In the genomic region with DNA sequence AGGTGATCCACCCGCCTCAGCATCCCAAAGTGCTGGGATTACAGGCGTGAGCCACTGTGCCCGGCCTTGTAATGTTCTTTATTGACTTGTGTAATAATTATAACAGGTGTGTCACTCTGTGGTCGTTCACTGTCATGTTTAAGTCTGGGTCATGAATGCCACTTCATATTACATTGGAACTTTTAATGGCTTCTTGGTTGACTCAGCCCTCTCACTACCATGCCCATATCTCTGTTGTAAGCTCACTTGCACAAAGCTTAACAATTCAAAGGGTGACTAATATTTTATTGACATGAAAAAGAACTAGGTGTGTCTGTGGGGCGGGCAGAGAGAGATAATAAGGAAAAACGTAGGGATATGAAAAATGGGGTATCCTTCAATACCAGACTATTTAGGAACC, we compare ENCODE assay signal across 27 cellular contexts.
"Had no signal": no experiment of that assay in that cellular context is flagged by ENCODE, and none has a peak within 500 bp of the region (broad histone marks: within the 10 kb centered on the region; RNA-seq: fewer than 3 reads in every experiment).

No MANE protein-coding gene starts in this region.

- H3K27me3 ChIP-seq: neural progenitor cell, ovary, sigmoid colon, stomach, thyroid gland, tibial nerve, upper lobe of left lung, vagina had no signal

- H3K9me3 ChIP-seq: ovary, psoas muscle, right lobe of liver, sigmoid colon, stomach, thoracic aorta, thyroid gland, tibial nerve, upper lobe of left lung, vagina had no signal

- DNase-seq: natural killer cell; occipital lobe; ovary; psoas muscle; right cardiac atrium; right lobe of liver; sigmoid colon; stimulated activated CD4-positive, alpha-beta T cell treated with anti-CD3 and anti-CD28 coated beads, Interleukin-15, amount 100 ng/mL, for 24 hours; stimulated activated CD4-positive, alpha-beta T cell treated with anti-CD3 and anti-CD28 coated beads, Interleukin-2, amount 100 ng/mL, for 24 hours; stimulated activated CD4-positive, alpha-beta T cell treated with anti-CD3 and anti-CD28 coated beads, Interleukin-2, amount 100 ng/mL, for 48 hours; stimulated activated CD4-positive, alpha-beta T cell treated with anti-CD3 and anti-CD28 coated beads, Interleukin-4, amount 100 ng/mL, for 24 hours; stimulated activated naive B cell treated with anti-CD40 and anti-IgM and Interleukin-4, amounts not matched to agents 10 μg/mL and 1 μg/mL and 100 μg/mL, for 72 hours; stimulated activated naive CD4-positive, alpha-beta T cell treated with Interleukin-2 at 50 U/mL for 16 hours; stomach; thyroid gland; trophoblast cell; upper lobe of left lung had no signal

- H3K27ac Mint-ChIP-seq: natural killer cell; nephron; neural progenitor cell; progenitor cell of endocrine pancreas; stimulated activated effector memory CD8-positive, alpha-beta T cell treated with anti-CD3 and anti-CD28 coated beads, Interleukin-12 subunit alpha, Interleukin-12 subunit beta, amount 100 ng/mL, for 72 hours; stimulated activated naive B cell treated with anti-CD40 and anti-IgM and Interleukin-4, amounts not matched to agents 10 μg/mL and 1 μg/mL and 100 μg/mL, for 72 hours; stimulated activated naive CD8-positive, alpha-beta T cell treated with anti-CD3 and anti-CD28 coated beads, Interleukin-15, Interleukin-2, amounts not matched to agents 100 ng/mL and 50 ng/mL, for 24 hours had no signal

- H3K9ac ChIP-seq: neural progenitor cell, parathyroid adenoma had no signal

- H3K4me1 ChIP-seq: neural progenitor cell, parathyroid adenoma, psoas muscle, right lobe of liver, sigmoid colon, stomach, thyroid gland, tibial nerve, upper lobe of left lung, vagina had no signal

- H3K4me3 Mint-ChIP-seq: natural killer cell; nephron; neural progenitor cell; stimulated activated effector memory CD8-positive, alpha-beta T cell treated with anti-CD3 and anti-CD28 coated beads, Interleukin-12 subunit alpha, Interleukin-12 subunit beta, amount 100 ng/mL, for 72 hours; stimulated activated naive B cell treated with anti-CD40 and anti-IgM and Interleukin-4, amounts not matched to agents 10 μg/mL and 1 μg/mL and 100 μg/mL, for 72 hours; stimulated activated naive CD8-positive, alpha-beta T cell treated with anti-CD3 and anti-CD28 coated beads, Interleukin-15, Interleukin-2, amounts not matched to agents 100 ng/mL and 50 ng/mL, for 24 hours had no signal

- H3K36me3 Mint-ChIP-seq: natural killer cell; neural progenitor cell; stimulated activated effector memory CD8-positive, alpha-beta T cell treated with anti-CD3 and anti-CD28 coated beads, Interleukin-12 subunit alpha, Interleukin-12 subunit beta, amount 100 ng/mL, for 72 hours; stimulated activated naive B cell treated with anti-CD40 and anti-IgM and Interleukin-4, amounts not matched to agents 10 μg/mL and 1 μg/mL and 100 μg/mL, for 72 hours had no signal

- H3K27ac ChIP-seq: neural progenitor cell, ovary, parathyroid adenoma, psoas muscle, right lobe of liver, sigmoid colon, stomach, thoracic aorta, thyroid gland, tibial nerve, upper lobe of left lung, vagina had no signal

- H3K79me2 ChIP-seq: parathyroid adenoma had no signal

- H3K4me3 ChIP-seq: neural progenitor cell, ovary, psoas muscle, right lobe of liver, sigmoid colon, stomach, thoracic aorta, thyroid gland, tibial nerve, upper lobe of left lung, vagina had no signal

- ATAC-seq: natural killer cell; psoas muscle; right cardiac atrium; right lobe of liver; stimulated activated effector memory CD8-positive, alpha-beta T cell treated with anti-CD3 and anti-CD28 coated beads, Interleukin-12 subunit alpha, Interleukin-12 subunit beta, amount 100 ng/mL, for 72 hours; stimulated activated naive B cell treated with anti-CD40 and anti-IgM and Interleukin-4, amounts not matched to agents 10 μg/mL and 1 μg/mL and 100 μg/mL, for 72 hours had no signal

- H3K4me1 Mint-ChIP-seq: natural killer cell; nephron; neural progenitor cell; stimulated activated effector memory CD8-positive, alpha-beta T cell treated with anti-CD3 and anti-CD28 coated beads, Interleukin-12 subunit alpha, Interleukin-12 subunit beta, amount 100 ng/mL, for 72 hours; stimulated activated naive B cell treated with anti-CD40 and anti-IgM and Interleukin-4, amounts not matched to agents 10 μg/mL and 1 μg/mL and 100 μg/mL, for 72 hours had no signal

- H2AFZ ChIP-seq: neural progenitor cell, parathyroid adenoma had no signal

- H3K27me3 Mint-ChIP-seq: progenitor cell of endocrine pancreas; stimulated activated naive B cell treated with anti-CD40 and anti-IgM and Interleukin-4, amounts not matched to agents 10 μg/mL and 1 μg/mL and 100 μg/mL, for 72 hours; stimulated activated naive CD8-positive, alpha-beta T cell treated with anti-CD3 and anti-CD28 coated beads, Interleukin-15, Interleukin-2, amounts not matched to agents 100 ng/mL and 50 ng/mL, for 24 hours had no signal

- H3K36me3 ChIP-seq: neural progenitor cell, ovary, right lobe of liver, sigmoid colon, stomach, thoracic aorta, thyroid gland, tibial nerve, upper lobe of left lung, vagina had no signal

- H3K9me3 Mint-ChIP-seq: neural progenitor cell; stimulated activated naive CD8-positive, alpha-beta T cell treated with anti-CD3 and anti-CD28 coated beads, Interleukin-15, Interleukin-2, amounts not matched to agents 100 ng/mL and 50 ng/mL, for 24 hours had no signal

- H3K4me2 ChIP-seq: neural progenitor cell had no signal

- FAIRE-seq: urothelium cell line had no signal
